Comparison of ENCODE assay signal across 18 cellular contexts in genomic region chr13:96238241-96238640, GRCh38.
"Had no signal": no experiment of that assay in that cellular context is flagged by ENCODE, and none has a peak within 500 bp of the region (broad histone marks: within the 10 kb centered on the region; RNA-seq: fewer than 3 reads in every experiment).

No MANE protein-coding gene starts in this region.

- DNase-seq: cortex of kidney; dorsolateral prefrontal cortex; effector CD8-positive, alpha-beta T cell; immature natural killer cell; kidney; left cardiac atrium; left ventricle myocardium inferior; lower lobe of right lung; mesenchymal stem cell; naive B cell; sigmoid colon; stimulated activated CD4-positive, alpha-beta T cell treated with anti-CD3 and anti-CD28 coated beads, Interleukin-2, amount 100 ng/mL, for 24 hours; stimulated activated CD4-positive, alpha-beta T cell treated with anti-CD3 and anti-CD28 coated beads, Interleukin-4, amount 100 ng/mL, for 4 hours; stimulated activated naive B cell treated with anti-CD40 and anti-IgM and Interleukin-4, amounts not matched to agents 10 μg/mL and 1 μg/mL and 100 μg/mL, for 72 hours; stimulated activated naive CD8-positive, alpha-beta T cell treated with anti-CD3 and anti-CD28 coated beads, Interleukin-15, amount 100 ng/mL, for 72 hours; transverse colon had no signal

- ATAC-seq: esophagus mucosa; gastroesophageal sphincter; left cardiac atrium; lower lobe of right lung; stimulated activated naive B cell treated with anti-CD40 and anti-IgM and Interleukin-4, amounts not matched to agents 10 μg/mL and 1 μg/mL and 100 μg/mL, for 72 hours; stimulated activated naive CD8-positive, alpha-beta T cell treated with anti-CD3 and anti-CD28 coated beads, Interleukin-15, amount 100 ng/mL, for 72 hours had no signal
